19 cellular contexts compared by ENCODE assay signal in genomic region chr13:90545070-90545840, GRCh38.
DNase-seq lines count a peak whose midpoint lies in the region; ATAC-seq and TF ChIP-seq lines count a peak whose summit lies in the region.
"Had no signal": no experiment of that assay in that cellular context is flagged by ENCODE, and none has a peak within 500 bp of the region (broad histone marks: within the 10 kb centered on the region; RNA-seq: fewer than 3 reads in every experiment).

No MANE protein-coding gene starts in this region.

- no peaks in the 10 kb centered on the region for H3K27me3 ChIP-seq in breast epithelium
- H3K27me3 ChIP-seq in mammary epithelial cell (ENCODE audit: insufficient read depth, low read length), result no peaks in the 10 kb centered on the region
- H3K27me3 ChIP-seq: cardiac muscle cell, ovary had no signal

- no peaks in the 10 kb centered on the region for H3K27me3 Mint-ChIP-seq in MCF 10A (ENCODE audit: insufficient read depth, unreplicated experiment)
- H3K27me3 Mint-ChIP-seq: stimulated activated naive B cell treated with anti-CD40 and anti-IgM and Interleukin-4, amounts not matched to agents 10 μg/mL and 1 μg/mL and 100 μg/mL, for 72 hours had no signal

- H3K9me3 Mint-ChIP-seq in MCF 10A (ENCODE audit: unreplicated experiment), result no peaks in the 10 kb centered on the region

- ATAC-seq in sciatic nerve, result no peak
- ATAC-seq in GM21576 (IDR thresholded peaks at IDR 0.05; ENCODE audit: unreplicated experiment), result no peak
- ATAC-seq: A549; stimulated activated naive B cell treated with anti-CD40 and anti-IgM and Interleukin-4, amounts not matched to agents 10 μg/mL and 1 μg/mL and 100 μg/mL, for 72 hours had no signal

- H3K4me1 ChIP-seq in breast epithelium, result no peaks in the 10 kb centered on the region
- no peaks in the 10 kb centered on the region for H3K4me1 ChIP-seq in mammary epithelial cell (ENCODE audit: insufficient read depth, low read length)
- H3K4me1 ChIP-seq: A549, HAP-1 had no signal

- intact Hi-C loops in MCF 10A (cut with micrococcal nuclease), result no loop called here
- intact Hi-C loops in breast epithelium (cut with DNase I; ENCODE audit: low total_unique reads), result no loop called here
- intact Hi-C loops in mammary epithelial cell (cut with micrococcal nuclease), result no loop called here
- intact Hi-C loops in sciatic nerve (cut with DNase I), result no loop called here

- no peak for TF ChIP-seq POLR2A in breast epithelium (IDR thresholded peaks at IDR 0.05)

- TF ChIP-seq CTCF in MCF 10A (IDR thresholded peaks at IDR 0.05; ENCODE audit: unreplicated experiment) (no peak), breast epithelium (IDR thresholded peaks at IDR 0.05) (no peak), mammary epithelial cell (conservative IDR thresholded peaks at IDR 0.05 in 1 of 2, IDR thresholded peaks at IDR 0.05 in 1 of 2; ENCODE audit: extremely low read depth in 1 of 2, insufficient read depth in 1 of 2, low read depth in 1 of 2, low read length in 2 of 2) (no peak), GM13977 (IDR thresholded peaks at IDR 0.05; ENCODE audit: extremely low read depth, insufficient read depth, missing control alignments) (no peak)

- no peaks in the 10 kb centered on the region for H3K36me3 ChIP-seq in breast epithelium
- no peaks in the 10 kb centered on the region for H3K36me3 ChIP-seq in mammary epithelial cell (ENCODE audit: insufficient read depth, low read length)
- H3K36me3 ChIP-seq: cardiac muscle cell, HAP-1, ovary had no signal

- peaks cover 6 to 7% of the 10 kb centered on the region in 2 donors for H3K9me3 ChIP-seq in breast epithelium
- peaks cover 6% of the 10 kb centered on the region for H3K9me3 ChIP-seq in mammary epithelial cell (replicated peaks; ENCODE audit: insufficient read depth, low read length)
- H3K9me3 ChIP-seq: HAP-1, ovary had no signal

- DNase-seq in MCF 10A (ENCODE audit: unreplicated experiment), result peak; percentile 23
- no peak for DNase-seq in breast epithelium (ENCODE audit: low spot score in 2 of 2)
- DNase-seq in NCI-H510A treated with DMSO at 0.1 percent for 48 hours (lab: John Stamatoyannopoulos, UW), result peak; percentile 90
- peak; percentile 41 for DNase-seq in mammary epithelial cell
- DNase-seq in T-helper 9 cell, result no peak
- DNase-seq in GM13977 (ENCODE audit: low spot score), result no peak
- no peak for DNase-seq in sciatic nerve (ENCODE audit: low spot score)
- DNase-seq: activated CD4-positive, CD25-positive, alpha-beta regulatory T cell; activated naive CD4-positive, alpha-beta T cell treated with anti-CD3 and anti-CD28 coated beads for 36 hours; effector CD4-positive, alpha-beta T cell; NCI-H1048; ovary; stimulated activated naive B cell treated with anti-CD40 and anti-IgM and Interleukin-4, amounts not matched to agents 10 μg/mL and 1 μg/mL and 100 μg/mL, for 72 hours; trophoblast cell had no signal

- H3K79me2 ChIP-seq in mammary epithelial cell (ENCODE audit: insufficient read depth, low read length), result no peaks in the 10 kb centered on the region

- dilution Hi-C loops in mammary epithelial cell (cut with HindIII; ENCODE audit: low sequenced_read_pairs), result no loop called here

- H2AFZ ChIP-seq in mammary epithelial cell (ENCODE audit: low read depth, low read length), result no peak overlapping the region

- H3K27ac ChIP-seq in breast epithelium (no peak overlapping the region), mammary epithelial cell (ENCODE audit: insufficient read depth, low read depth, low read length) (no peak overlapping the region)
- H3K27ac ChIP-seq: A549, cardiac muscle cell, ovary, skin epidermis had no signal

- CTCF ChIA-PET in MCF 10A (lab: Yijun Ruan, JAX), result interaction anchor here (0.6 kb wide), 2 partner anchors 35 to 266 kb away, joined by 3 read pairs; no protein-coding TSS in a partner anchor
- CTCF ChIA-PET in mammary epithelial cell (lab: Charles Lee; ENCODE audit: low non-redundant PET), result no interaction called here

- in situ Hi-C loops in mammary epithelial cell (cut with MboI; ENCODE audit: low sequenced_read_pairs in 2 of 2) (no loop called here), GM13977 (cut with MboI; ENCODE audit: low pct_unique_long_range_greater_than_20kb, low sequenced_read_pairs, unreplicated experiment) (no loop called here)

- H3K4me3 ChIP-seq in breast epithelium, result no peak overlapping the region
- H3K4me3 ChIP-seq in mammary epithelial cell (replicated peaks in 1 of 3; ENCODE audit: insufficient read depth in 1 of 3, low read depth in 2 of 3, low read length in 3 of 3), result no peak overlapping the region
- H3K4me3 ChIP-seq: A549, cardiac muscle cell, HAP-1, ovary, skin epidermis had no signal

- WGBS in mammary epithelial cell (ENCODE audit: low coverage, missing lambda C conversion rate), result 95% methylated on average over 4 of the region's 4 CpGs

- no peaks in the 10 kb centered on the region for H4K20me1 ChIP-seq in mammary epithelial cell (ENCODE audit: insufficient read depth, low read length)

- H3K36me3 Mint-ChIP-seq in MCF 10A (ENCODE audit: insufficient read depth, unreplicated experiment), result no peaks in the 10 kb centered on the region
- H3K36me3 Mint-ChIP-seq: stimulated activated naive B cell treated with anti-CD40 and anti-IgM and Interleukin-4, amounts not matched to agents 10 μg/mL and 1 μg/mL and 100 μg/mL, for 72 hours had no signal

- no peak overlapping the region for H3K27ac Mint-ChIP-seq in MCF 10A (ENCODE audit: low read depth, unreplicated experiment)
- H3K27ac Mint-ChIP-seq: activated naive CD4-positive, alpha-beta T cell treated with anti-CD3 and anti-CD28 coated beads for 36 hours; stimulated activated naive B cell treated with anti-CD40 and anti-IgM and Interleukin-4, amounts not matched to agents 10 μg/mL and 1 μg/mL and 100 μg/mL, for 72 hours had no signal

- no TSS peak for BruUV-seq in MCF 10A (replicated peaks; lab: Mats Ljungman, UMichigan)
- BruUV-seq in mammary epithelial cell (replicated peaks; lab: Mats Ljungman, UMichigan), result no TSS peak

- POLR2A ChIA-PET in MCF 10A (lab: Yijun Ruan, JAX), result no interaction called here

- H3K9ac ChIP-seq in mammary epithelial cell (ENCODE audit: insufficient read depth, low read length), result no peak overlapping the region

- no peak overlapping the region for H3K4me3 Mint-ChIP-seq in MCF 10A (ENCODE audit: unreplicated experiment)
- H3K4me3 Mint-ChIP-seq: activated naive CD4-positive, alpha-beta T cell treated with anti-CD3 and anti-CD28 coated beads for 36 hours; stimulated activated naive B cell treated with anti-CD40 and anti-IgM and Interleukin-4, amounts not matched to agents 10 μg/mL and 1 μg/mL and 100 μg/mL, for 72 hours had no signal

- H3K4me1 Mint-ChIP-seq in MCF 10A (ENCODE audit: insufficient read depth, unreplicated experiment), result no peaks in the 10 kb centered on the region
- H3K4me1 Mint-ChIP-seq: stimulated activated naive B cell treated with anti-CD40 and anti-IgM and Interleukin-4, amounts not matched to agents 10 μg/mL and 1 μg/mL and 100 μg/mL, for 72 hours had no signal

- H3K4me2 ChIP-seq in mammary epithelial cell (ENCODE audit: insufficient read depth, low read depth, low read length), result no peak overlapping the region
- H3K4me2 ChIP-seq: A549 had no signal

Comparison
In these comparisons a context has a peak if more than half of its experiments do, and no peak if none do; other contexts are left out.
1. DNase-seq: peak in MCF 10A (single experiment), NCI-H510A treated with DMSO at 0.1 percent for 48 hours (single experiment) and mammary epithelial cell (single experiment); none in breast epithelium (0 of 2), T-helper 9 cell (single experiment), GM13977 (single experiment) and sciatic nerve (single experiment).